Comparison of ENCODE assay signal across 10 cellular contexts in the genomic region with DNA sequence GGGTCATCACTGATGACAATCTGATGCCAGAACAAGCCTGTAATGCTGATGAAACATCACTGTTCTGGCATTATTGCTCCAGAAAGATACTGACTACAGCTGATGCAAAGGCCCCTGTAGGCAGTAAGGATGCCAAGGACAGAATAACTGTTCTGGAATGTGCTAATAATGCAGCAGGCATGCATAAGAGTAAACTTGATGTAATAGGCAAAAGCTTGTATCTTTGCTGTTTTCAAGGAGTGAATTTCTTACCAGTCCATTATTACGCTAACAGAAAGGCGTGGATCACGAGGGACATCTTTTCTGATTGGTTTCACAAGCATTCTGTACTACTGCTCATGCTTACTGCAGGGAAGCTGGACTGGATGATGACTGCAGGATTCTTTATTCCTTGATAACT. TPM values are rescaled to one million over a fixed set of nuclear protein-coding genes. Genes with fewer than 3 reads are reported as not detected.
A peak's percentile ranks its signal among the peaks of the same experiment; 100 is the strongest.
DNase-seq lines count a peak whose midpoint lies in the region; ATAC-seq and TF ChIP-seq lines count a peak whose summit lies in the region.
"Had no signal": no experiment of that assay in that cellular context is flagged by ENCODE, and none has a peak within 500 bp of the region (broad histone marks: within the 10 kb centered on the region; RNA-seq: fewer than 3 reads in every experiment).

No MANE protein-coding gene starts in this region.

- H2BK120ac ChIP-seq in trophoblast cell (ENCODE audit: insufficient read depth, low read length, poor library complexity): no peak overlapping the region

- no peak overlapping the region for H4K12ac ChIP-seq in trophoblast cell (ENCODE audit: low read depth, low read length)

- DNase-seq in ELR (ENCODE audit: low read depth) (peak; percentile 95), fibroblast of peridontal ligament (ENCODE audit: extremely low read depth) (peak; percentile 96), trophoblast cell (peak; percentile 61 to 82), ureter (ENCODE audit: low spot score) (no peak), HAP-1 (ENCODE audit: low spot score in 2 of 2) (no peak), NCI-H1048 (lab: John Stamatoyannopoulos, UW) (no peak)
- DNase-seq: dermis blood vessel endothelial cell, NCI-H82 had no signal

- H3K27ac ChIP-seq in trophoblast cell (ENCODE audit: low read depth, low read length): no peak overlapping the region

- no peak overlapping the region for H4K91ac ChIP-seq in trophoblast cell (ENCODE audit: low read depth, low read length)

- H3K9me3 ChIP-seq in trophoblast cell (ENCODE audit: insufficient read depth, low read depth, low read length): no peaks in the 10 kb centered on the region
- no peaks in the 10 kb centered on the region for H3K9me3 ChIP-seq in HAP-1

- peak overlapping the region; percentile 56 for H3K4ac ChIP-seq in trophoblast cell (ENCODE audit: low read depth, low read length)

- no peak overlapping the region for H4K8ac ChIP-seq in trophoblast cell (ENCODE audit: low read depth, low read length)

- peak; percentile 94 for ATAC-seq in SK-N-SH treated with all-trans-retinoic acid at 6 μM for 48 hours
- ATAC-seq in HG02870 (IDR thresholded peaks at IDR 0.05; ENCODE audit: unreplicated experiment): no peak

- H3K4me3 ChIP-seq in trophoblast cell (ENCODE audit: low read depth, low read length): no peak overlapping the region
- no peak overlapping the region for H3K4me3 ChIP-seq in HAP-1

- WGBS in trophoblast cell (ENCODE audit: extremely low coverage, insufficient coverage, insufficient read length): no CpG with 5 or more reads among the region's 3 CpGs

- H3K14ac ChIP-seq in trophoblast cell (ENCODE audit: low read length): no peak overlapping the region

- no peak overlapping the region for H2AK5ac ChIP-seq in trophoblast cell (ENCODE audit: low read length)

- no peak overlapping the region for H3K23ac ChIP-seq in trophoblast cell (ENCODE audit: low read length)

- in situ Hi-C loops in HAP-1 (cut with MboI; ENCODE audit: low sequenced_read_pairs): no loop called here

- H2BK12ac ChIP-seq in trophoblast cell (ENCODE audit: low read length): no peak overlapping the region

- H3K27me3 ChIP-seq in trophoblast cell (ENCODE audit: insufficient read depth, low read length): no peaks in the 10 kb centered on the region
- no peaks in the 10 kb centered on the region for H3K27me3 ChIP-seq in HAP-1 (ENCODE audit: low read depth)

- H3K79me2 ChIP-seq in trophoblast cell (ENCODE audit: control insufficient read depth, insufficient read depth, low read length, poor library complexity): peaks cover 8% of the 10 kb centered on the region

- H2BK5ac ChIP-seq in trophoblast cell (ENCODE audit: low read depth, low read length, poor library complexity): no peak overlapping the region

- no peak overlapping the region for H3K9ac ChIP-seq in trophoblast cell (ENCODE audit: low read length)

- H3K36me3 ChIP-seq in trophoblast cell (ENCODE audit: control insufficient read depth in 1 of 2, insufficient read depth in 2 of 2, low read length in 2 of 2): no peaks in the 10 kb centered on the region
- H3K36me3 ChIP-seq in HAP-1 (replicated peaks): no peaks in the 10 kb centered on the region

- H3K4me1 ChIP-seq in trophoblast cell (ENCODE audit: control insufficient read depth in 1 of 2, insufficient read depth in 2 of 2, low read length in 2 of 2): peaks cover 2 to 3% of the 10 kb centered on the region in 2 experiments
- no peaks in the 10 kb centered on the region for H3K4me1 ChIP-seq in HAP-1

- no peaks in the 10 kb centered on the region for H3K79me1 ChIP-seq in trophoblast cell (ENCODE audit: low read length)

- H3K18ac ChIP-seq in trophoblast cell (ENCODE audit: low read length): no peak overlapping the region

- H3K4me2 ChIP-seq in trophoblast cell (ENCODE audit: low read length): no peak overlapping the region

- no peak overlapping the region for H2AFZ ChIP-seq in trophoblast cell (ENCODE audit: insufficient read depth, low read length, poor library complexity)

TF ChIP-seq in SK-N-SH treated with all-trans-retinoic acid at 6 μM for 48 hours, 23 proteins besides CTCF, POLR2A, EP300 and RAD21:
- TF ChIP-seq ARNTL (CRISPR knock-in tag; IDR thresholded peaks at IDR 0.05; ENCODE audit: borderline replicate concordance, low read depth) (no peak), ZFP3 (CRISPR knock-in tag; IDR thresholded peaks at IDR 0.05) (no peak), ISL1 (CRISPR knock-in tag; IDR thresholded peaks at IDR 0.05) (peak; percentile 27; the same call in 1 of the 2 replicates), TOX (CRISPR knock-in tag; IDR thresholded peaks at IDR 0.05; ENCODE audit: borderline replicate concordance) (no peak)
- TF ChIP-seq, protein P1, sequence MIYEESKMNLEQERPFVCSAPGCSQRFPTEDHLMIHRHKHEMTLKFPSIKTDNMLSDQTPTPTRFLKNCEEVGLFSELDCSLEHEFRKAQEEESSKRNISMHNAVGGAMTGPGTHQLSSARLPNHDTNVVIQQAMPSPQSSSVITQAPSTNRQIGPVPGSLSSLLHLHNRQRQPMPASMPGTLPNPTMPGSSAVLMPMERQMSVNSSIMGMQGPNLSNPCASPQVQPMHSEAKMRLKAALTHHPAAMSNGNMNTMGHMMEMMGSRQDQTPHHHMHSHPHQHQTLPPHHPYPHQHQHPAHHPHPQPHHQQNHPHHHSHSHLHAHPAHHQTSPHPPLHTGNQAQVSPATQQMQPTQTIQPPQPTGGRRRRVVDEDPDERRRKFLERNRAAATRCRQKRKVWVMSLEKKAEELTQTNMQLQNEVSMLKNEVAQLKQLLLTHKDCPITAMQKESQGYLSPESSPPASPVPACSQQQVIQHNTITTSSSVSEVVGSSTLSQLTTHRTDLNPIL (CRISPR knock-in tag; IDR thresholded peaks at IDR 0.05; ENCODE audit: low read depth): no peak

RNA-seq across cellular contexts. Expression of a gene that starts 18.7 kb away (rescaled TPM):
- polyA plus RNA-seq in trophoblast cell (2013): 28.6 and 28.8 TPM in 2 replicates
- 88.7 TPM for total RNA-seq in ureter

Comparison
In these comparisons a context has a peak if more than half of its experiments do, and no peak if none do; other contexts are left out.
1. DNase-seq: peak in ELR (single experiment), fibroblast of peridontal ligament (single experiment) and trophoblast cell (2 of 2); none in ureter (single experiment), HAP-1 (0 of 2) and NCI-H1048 (single experiment).